Comparison of ENCODE assay signal across 18 cellular contexts in genomic region chr6:151248295-151248694, GRCh38. TPM values are rescaled to one million over a fixed set of nuclear protein-coding genes. Genes with fewer than 3 reads are reported as not detected.
DNase-seq lines count a peak whose midpoint lies in the region; ATAC-seq and TF ChIP-seq lines count a peak whose summit lies in the region.
"Had no signal": no experiment of that assay in that cellular context is flagged by ENCODE, and none has a peak within 500 bp of the region (broad histone marks: within the 10 kb centered on the region; RNA-seq: fewer than 3 reads in every experiment).

No MANE protein-coding gene starts in this region.

- H3K27ac Mint-ChIP-seq in activated CD4-positive, alpha-beta T cell treated with anti-CD3 and anti-CD28 coated beads for 36 hours, result no peak overlapping the region
- peak overlapping the region; percentile 32; the same call in 1 of the 2 replicates for H3K27ac Mint-ChIP-seq in WTC11
- peak overlapping the region in 2 of 3 experiments; percentile 42 to 83 for H3K27ac Mint-ChIP-seq in nephron
- H3K27ac Mint-ChIP-seq: B cell had no signal

- peak; percentile 60 for ATAC-seq in activated CD4-positive, alpha-beta T cell treated with anti-CD3 and anti-CD28 coated beads for 36 hours
- ATAC-seq in WTC11 (no peak), HG03457 (IDR thresholded peaks at IDR 0.05; ENCODE audit: unreplicated experiment) (no peak), right cardiac atrium (no peak)
- ATAC-seq: Right ventricle myocardium inferior had no signal

- no peaks in the 10 kb centered on the region for H3K36me3 ChIP-seq in thyroid gland
- H3K36me3 ChIP-seq: HAP-1 had no signal

- H3K9me3 Mint-ChIP-seq in activated CD4-positive, alpha-beta T cell treated with anti-CD3 and anti-CD28 coated beads for 36 hours (ENCODE audit: low read depth), result no peaks in the 10 kb centered on the region
- no peaks in the 10 kb centered on the region for H3K9me3 Mint-ChIP-seq in WTC11
- no peaks in the 10 kb centered on the region for H3K9me3 Mint-ChIP-seq in nephron

- H3K4me1 ChIP-seq in thyroid gland (peaks cover 22 to 36% of the 10 kb centered on the region in 2 donors), right cardiac atrium (ENCODE audit: control insufficient read depth, insufficient read depth, low read length) (no peaks in the 10 kb centered on the region)

- CTCF ChIA-PET in activated CD4-positive, alpha-beta T cell treated with anti-CD3 and anti-CD28 coated beads for 36 hours (lab: Charles Lee), result interaction anchor here (1.6 kb wide), 1 partner anchor 86 kb away, joined by 6 read pairs; no protein-coding TSS in a partner anchor
- CTCF ChIA-PET in WTC11 (lab: Charles Lee), result no interaction called here

- H3K27ac ChIP-seq in thyroid gland (peak overlapping the region; percentile 47 to 69 (median 56)), right cardiac atrium (ENCODE audit: low read length) (no peak overlapping the region)
- H3K27ac ChIP-seq: 22Rv1 had no signal

- no peak for DNase-seq in activated CD4-positive, alpha-beta T cell treated with anti-CD3 and anti-CD28 coated beads for 36 hours
- no peak for DNase-seq in activated CD4-positive, alpha-beta T cell treated with anti-CD3 and anti-CD28 coated beads for 48 hours
- no peak for DNase-seq in WTC11 (ENCODE audit: low spot score)
- DNase-seq in thyroid gland, result no peak
- no peak for DNase-seq in KG1 (lab: John Stamatoyannopoulos, UW)
- DNase-seq in right cardiac atrium, result no peak
- DNase-seq: DMS79 treated with DMSO at 0.1 percent for 48 hours; NCI-H1092 treated with DMSO at 0.1 percent for 48 hours; NCI-H146; NCI-H2029 treated with DMSO at 0.1 percent for 48 hours; NCI-H2171; NK-92 treated with Interleukin-12 subunit alpha and Interleukin-12 subunit beta, amount 100 ng/mL, for 24 hours had no signal

- H3K4me3 ChIP-seq in thyroid gland (replicated peaks in 1 of 3) (no peak overlapping the region), right cardiac atrium (ENCODE audit: low read length) (no peak overlapping the region)
- H3K4me3 ChIP-seq: HAP-1 had no signal

- TF ChIP-seq POLR2A in thyroid gland (IDR thresholded peaks at IDR 0.05), result no peak

- WGBS in thyroid gland, 2 donors, result 95 to 98% methylated on average over 3 of the region's 3 CpGs
- WGBS in right cardiac atrium, result 97% methylated on average over 3 of the region's 3 CpGs

- H3K36me3 Mint-ChIP-seq in activated CD4-positive, alpha-beta T cell treated with anti-CD3 and anti-CD28 coated beads for 36 hours (ENCODE audit: low read depth), result no peaks in the 10 kb centered on the region
- H3K36me3 Mint-ChIP-seq in WTC11 (no peaks in the 10 kb centered on the region), nephron (ENCODE audit: low read depth) (peaks cover 33% of the 10 kb centered on the region)

- intact Hi-C loops in activated CD4-positive, alpha-beta T cell treated with anti-CD3 and anti-CD28 coated beads for 36 hours (cut with DNase I, micrococcal nuclease), result no loop called here
- intact Hi-C loops in thyroid gland (cut with DNase I) (loop anchor here (10.0 kb wide), 1 partner anchor 233 kb away; no protein-coding TSS in a partner anchor), right cardiac atrium (cut with DNase I) (loop anchor here in 3 of 4 donors (10.0 kb wide), 3 partner anchors 77 to 233 kb away; no protein-coding TSS in a partner anchor)

- no peak overlapping the region for H3K4me3 Mint-ChIP-seq in activated CD4-positive, alpha-beta T cell treated with anti-CD3 and anti-CD28 coated beads for 36 hours
- H3K4me3 Mint-ChIP-seq in WTC11 (no peak overlapping the region), nephron (no peak overlapping the region)
- H3K4me3 Mint-ChIP-seq: B cell had no signal

- POLR2A ChIA-PET in activated CD4-positive, alpha-beta T cell treated with anti-CD3 and anti-CD28 coated beads for 36 hours (lab: Charles Lee), result no interaction called here
- POLR2A ChIA-PET in WTC11 (lab: Charles Lee), result interaction anchor here (0.7 kb wide), 1 partner anchor 45 kb away, joined by 3 read pairs; no protein-coding TSS in a partner anchor

- H3K27me3 ChIP-seq in thyroid gland (no peaks in the 10 kb centered on the region), right cardiac atrium (ENCODE audit: control insufficient read depth, insufficient read depth) (no peaks in the 10 kb centered on the region)

- peaks cover 21% of the 10 kb centered on the region for H3K27me3 Mint-ChIP-seq in activated CD4-positive, alpha-beta T cell treated with anti-CD3 and anti-CD28 coated beads for 36 hours
- H3K27me3 Mint-ChIP-seq in WTC11 (ENCODE audit: low read depth) (no peaks in the 10 kb centered on the region), nephron (ENCODE audit: low read depth) (no peaks in the 10 kb centered on the region)

- no peak for TF ChIP-seq CTCF in WTC11 (IDR thresholded peaks at IDR 0.05)
- no peak for TF ChIP-seq CTCF in nephron (IDR thresholded peaks at IDR 0.05; ENCODE audit: unreplicated experiment in 3 of 3)
- no peak for TF ChIP-seq CTCF in thyroid gland (IDR thresholded peaks at IDR 0.05)

- H3K9me3 ChIP-seq in thyroid gland (no peaks in the 10 kb centered on the region), right cardiac atrium (ENCODE audit: control insufficient read depth, low read length) (no peaks in the 10 kb centered on the region)
- H3K9me3 ChIP-seq: HAP-1 had no signal

- peaks cover 8% of the 10 kb centered on the region for H3K4me1 Mint-ChIP-seq in activated CD4-positive, alpha-beta T cell treated with anti-CD3 and anti-CD28 coated beads for 36 hours
- peaks cover 12% of the 10 kb centered on the region for H3K4me1 Mint-ChIP-seq in WTC11
- H3K4me1 Mint-ChIP-seq in nephron, result peaks cover 40% of the 10 kb centered on the region
- H3K4me1 Mint-ChIP-seq: B cell had no signal

TF ChIP-seq in WTC11, 78 proteins besides CTCF, POLR2A, EP300 and RAD21 (continues in another document):
- TF ChIP-seq, protein P1, sequence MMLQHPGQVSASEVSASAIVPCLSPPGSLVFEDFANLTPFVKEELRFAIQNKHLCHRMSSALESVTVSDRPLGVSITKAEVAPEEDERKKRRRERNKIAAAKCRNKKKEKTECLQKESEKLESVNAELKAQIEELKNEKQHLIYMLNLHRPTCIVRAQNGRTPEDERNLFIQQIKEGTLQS (CRISPR knock-in tag; conservative IDR thresholded peaks at IDR 0.05), result no peak
- TF ChIP-seq, protein P2, sequence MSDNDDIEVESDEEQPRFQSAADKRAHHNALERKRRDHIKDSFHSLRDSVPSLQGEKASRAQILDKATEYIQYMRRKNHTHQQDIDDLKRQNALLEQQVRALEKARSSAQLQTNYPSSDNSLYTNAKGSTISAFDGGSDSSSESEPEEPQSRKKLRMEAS (CRISPR knock-in tag; IDR thresholded peaks at IDR 0.05), result no peak
- TF ChIP-seq TCF7 (CRISPR knock-in tag; IDR thresholded peaks at IDR 0.05; ENCODE audit: low read depth), result no peak
- no peak for TF ChIP-seq PRDM15 (CRISPR knock-in tag; IDR thresholded peaks at IDR 0.05)
- no peak for TF ChIP-seq TP53 (CRISPR knock-in tag; IDR thresholded peaks at IDR 0.05)
- TF ChIP-seq ZNF317 (CRISPR knock-in tag; IDR thresholded peaks at IDR 0.05; ENCODE audit: borderline replicate concordance, low read depth), result no peak
- TF ChIP-seq USF1 (CRISPR knock-in tag; IDR thresholded peaks at IDR 0.05), result no peak
- no peak for TF ChIP-seq MXD4 (CRISPR knock-in tag; IDR thresholded peaks at IDR 0.05; ENCODE audit: borderline replicate concordance)
- TF ChIP-seq ZSCAN18 (CRISPR knock-in tag; IDR thresholded peaks at IDR 0.05), result no peak

RNA-seq across cellular contexts. Expression of gene AKAP12, which starts 8.5 kb away (rescaled TPM):
- total RNA-seq in activated CD4-positive, alpha-beta T cell treated with anti-CD3 and anti-CD28 coated beads for 36 hours, result 1 to 10 TPM; 4.1 to 5.0 TPM
- total RNA-seq in WTC11 (2021) (64.2 to 90.0 TPM (median 65.0 TPM) in 3 replicates), thyroid gland (100 to 1,000 TPM in 2 of 4 donors, 10 to 100 TPM in 2; 50.7 to 108 (median 79.4) TPM), right cardiac atrium (10 to 100 TPM; 27.3 to 48.6 (median 29.0) TPM)
- 14.0 TPM for polyA plus RNA-seq in right cardiac atrium

Comparison
In these comparisons a context has a peak if more than half of its experiments do, and no peak if none do; other contexts are left out.
1. RNA of gene AKAP12, which starts 8.5 kb away (total RNA-seq): 50.7 to 108 TPM in thyroid gland, 64.2 to 90.0 TPM in WTC11 and 27.3 to 48.6 TPM in right cardiac atrium; 4.1 to 5.0 TPM in activated CD4-positive, alpha-beta T cell treated with anti-CD3 and anti-CD28 coated beads for 36 hours; every median in the first group is over 4 times any median in the second.
2. intact Hi-C loops: an anchor here in thyroid gland (10.0 kb wide) and right cardiac atrium (10.0 kb wide); none called in activated CD4-positive, alpha-beta T cell treated with anti-CD3 and anti-CD28 coated beads for 36 hours.